In the genomic region with DNA sequence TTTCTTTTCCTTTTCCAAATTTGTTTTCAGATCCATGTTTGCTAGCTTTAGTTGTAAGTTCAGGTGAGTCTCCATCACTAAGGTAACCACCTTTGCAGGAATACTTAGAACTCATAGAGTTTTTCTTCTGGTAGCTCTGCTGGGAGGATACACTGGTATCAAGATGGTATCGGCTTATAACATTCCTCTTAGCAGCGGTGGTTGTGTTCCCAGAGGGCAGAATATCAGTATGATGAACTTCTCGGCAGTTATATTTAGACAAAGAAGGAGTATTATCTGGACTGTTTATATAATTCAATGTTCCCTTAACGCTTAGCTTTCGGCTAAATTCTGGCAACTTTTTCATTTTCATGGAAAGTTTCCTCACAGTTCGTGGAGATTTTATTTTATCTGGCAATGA, we compare ENCODE assay signal across 22 cellular contexts. TPM values are rescaled to one million over a fixed set of nuclear protein-coding genes. Genes with fewer than 3 reads are reported as not detected.
DNase-seq lines count a peak whose midpoint lies in the region; ATAC-seq and TF ChIP-seq lines count a peak whose summit lies in the region.
"Had no signal": no experiment of that assay in that cellular context is flagged by ENCODE, and none has a peak within 500 bp of the region (broad histone marks: within the 10 kb centered on the region; RNA-seq: fewer than 3 reads in every experiment).

No MANE protein-coding gene starts in this region.

- H3K4me3 Mint-ChIP-seq in mesothelial cell of epicardium (no peak overlapping the region), endodermal cell (no peak overlapping the region)

- H3K9me3 ChIP-seq in thoracic aorta (no peaks in the 10 kb centered on the region), endodermal cell (ENCODE audit: control insufficient read depth, low read length) (no peaks in the 10 kb centered on the region)
- H3K9me3 ChIP-seq: A549, BE2C, MG63 had no signal

- H3K36me3 Mint-ChIP-seq in mesothelial cell of epicardium, result peaks cover 28% of the 10 kb centered on the region
- H3K36me3 Mint-ChIP-seq in endodermal cell (ENCODE audit: low read depth), result peaks cover 20% of the 10 kb centered on the region

- 92 to 95% methylated on average over 6 of the region's 6 CpGs for WGBS in endodermal cell (ENCODE audit: insufficient coverage in 1 of 2, insufficient read length in 1 of 2), 2 experiments

- peak overlapping the region; percentile 41 for H3K4me3 ChIP-seq in thoracic aorta
- no peak overlapping the region for H3K4me3 ChIP-seq in endodermal cell (ENCODE audit: low read length)
- H3K4me3 ChIP-seq in foreskin fibroblast (ENCODE audit: low read depth in 1 of 2, low read length in 2 of 2), result no peak overlapping the region
- H3K4me3 ChIP-seq: A549, K562, MG63 had no signal

- no peaks in the 10 kb centered on the region for H3K27me3 Mint-ChIP-seq in mesothelial cell of epicardium (ENCODE audit: low read depth)
- no peaks in the 10 kb centered on the region for H3K27me3 Mint-ChIP-seq in endodermal cell (ENCODE audit: insufficient read depth)

- H3K27ac ChIP-seq in thoracic aorta (peak overlapping the region in 1 of 2 donors; percentile 13), endodermal cell (ENCODE audit: low read depth, low read length) (no peak overlapping the region)
- H3K27ac ChIP-seq: A549, HL-60 had no signal

- H3K4me1 Mint-ChIP-seq in mesothelial cell of epicardium (peaks cover 15% of the 10 kb centered on the region), endodermal cell (peaks cover 2% of the 10 kb centered on the region)

- TF ChIP-seq CTCF in mesothelial cell of epicardium (IDR thresholded peaks at IDR 0.05; ENCODE audit: unreplicated experiment) (no peak), thoracic aorta (IDR thresholded peaks at IDR 0.05) (no peak), endodermal cell (conservative IDR thresholded peaks at IDR 0.05) (no peak), foreskin fibroblast (IDR thresholded peaks at IDR 0.05; ENCODE audit: low read depth, low read length) (no peak)

- H3K27me3 ChIP-seq in thoracic aorta (replicated peaks; ENCODE audit: insufficient read depth) (no peaks in the 10 kb centered on the region), endodermal cell (ENCODE audit: control insufficient read depth, insufficient read depth, low read length, poor library complexity, severe bottlenecking) (no peaks in the 10 kb centered on the region)
- H3K27me3 ChIP-seq: BE2C, MG63 had no signal

- ATAC-seq in thoracic aorta (ENCODE audit: insufficient number of reproducible peaks, low FRiP score, low read depth), result no peak
- ATAC-seq: A549, HepG2, K562 had no signal

- H3K36me3 ChIP-seq in thoracic aorta (no peaks in the 10 kb centered on the region), endodermal cell (ENCODE audit: control insufficient read depth, insufficient read depth, low read length) (peaks cover 17% of the 10 kb centered on the region)
- H3K36me3 ChIP-seq: BE2C had no signal

- peaks cover 16 to 23% of the 10 kb centered on the region in 2 donors for H3K4me1 ChIP-seq in thoracic aorta (ENCODE audit: control insufficient read depth in 1 of 2, low read depth in 2 of 2)
- H3K4me1 ChIP-seq in endodermal cell (ENCODE audit: control insufficient read depth, insufficient read depth, low read length), result no peaks in the 10 kb centered on the region
- H3K4me1 ChIP-seq: A549, BE2C had no signal

- H3K9ac ChIP-seq in endodermal cell (ENCODE audit: extremely low read depth, low read length, poor library complexity, severe bottlenecking), result no peak overlapping the region

- peak overlapping the region; percentile 69 for H3K27ac Mint-ChIP-seq in mesothelial cell of epicardium
- no peak overlapping the region for H3K27ac Mint-ChIP-seq in endodermal cell

- DNase-seq in RPMI7951 (ENCODE audit: low read depth) (peak; percentile 4), foreskin melanocyte (peak; percentile 79), mesothelial cell of epicardium (ENCODE audit: low spot score in 2 of 2, unreplicated experiment in 2 of 2) (no peak), thoracic aorta (ENCODE audit: low spot score) (no peak), endodermal cell (no peak), foreskin fibroblast (no peak), UCSD-AML1 (lab: John Stamatoyannopoulos, UW; ENCODE audit: unreplicated experiment) (no peak)
- DNase-seq: BE2C, GOT3, HCEC 1CT, MG63, NCI-H1048, NCI-H1417 treated with DMSO at 0.1 percent for 48 hours, NCI-H187, NCI-H446, NCI-H526 treated with DMSO at 0.1 percent for 48 hours, OCI-M1, SHP77 treated with DMSO at 0.1 percent for 48 hours had no signal

- H3K9me3 Mint-ChIP-seq in mesothelial cell of epicardium (no peaks in the 10 kb centered on the region), endodermal cell (no peaks in the 10 kb centered on the region)

RNA-seq across cellular contexts. Expression of a gene that starts 18.1 kb away (rescaled TPM):
- total RNA-seq in RPMI7951 (2014; rRNA removed; shearing (Covaris generic)), result 0.78 and 1.2 TPM in 2 replicates
- total RNA-seq in mesothelial cell of epicardium (40.2 to 42.4 TPM (median 41.7 TPM) in 3 replicates), thoracic aorta (10 to 100 TPM; 13.4 to 17.0 TPM), endodermal cell (10 to 100 TPM; 11.0 to 14.1 TPM)
- polyA plus RNA-seq in endodermal cell (2013, experiment 1 of 2), result 5.3 TPM
- polyA plus RNA-seq in endodermal cell (2013, experiment 2 of 2), result 6.3 TPM

Comparison
In these comparisons a context has a peak if more than half of its experiments do, and no peak if none do; other contexts are left out.
1. DNase-seq: peak in RPMI7951 (single experiment) and foreskin melanocyte (single experiment); none in mesothelial cell of epicardium (0 of 2), thoracic aorta (single experiment), endodermal cell (single experiment), foreskin fibroblast (0 of 2) and UCSD-AML1 (single experiment).